ENCODE assay signal across 1 cellular context in the genomic region with DNA sequence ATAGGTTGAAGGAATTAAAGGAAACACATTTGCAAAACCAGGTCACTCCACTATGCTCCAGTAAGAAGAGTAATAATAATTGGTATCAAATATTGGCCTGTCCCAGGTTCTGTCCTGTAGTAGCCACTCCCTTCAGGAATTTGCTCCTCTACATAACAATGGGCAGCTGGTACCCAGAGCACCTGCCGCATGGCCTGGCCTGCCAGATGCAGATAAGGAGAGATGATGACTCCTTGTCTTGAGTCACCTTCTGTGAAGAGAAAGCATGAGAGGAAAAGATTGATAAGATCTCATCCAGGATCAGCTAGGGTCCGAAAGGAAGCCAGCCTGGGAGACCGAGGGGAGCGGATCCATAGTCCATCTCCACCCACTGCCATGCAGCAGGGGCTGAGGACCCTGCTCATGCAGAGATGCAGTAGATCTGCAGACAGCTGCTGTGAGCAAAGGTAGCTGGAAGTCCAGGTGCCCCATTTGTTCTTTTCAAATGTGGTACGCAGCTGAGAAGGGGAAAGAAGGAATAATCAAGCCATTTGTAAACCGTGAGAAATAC.
TF ChIP-seq lines count a peak whose summit lies in the region.

No MANE protein-coding gene starts in this region.

TF ChIP-seq in WTC11, 78 proteins besides CTCF, POLR2A, EP300 and RAD21 (continued from another document):
- TF ChIP-seq, protein P1, sequence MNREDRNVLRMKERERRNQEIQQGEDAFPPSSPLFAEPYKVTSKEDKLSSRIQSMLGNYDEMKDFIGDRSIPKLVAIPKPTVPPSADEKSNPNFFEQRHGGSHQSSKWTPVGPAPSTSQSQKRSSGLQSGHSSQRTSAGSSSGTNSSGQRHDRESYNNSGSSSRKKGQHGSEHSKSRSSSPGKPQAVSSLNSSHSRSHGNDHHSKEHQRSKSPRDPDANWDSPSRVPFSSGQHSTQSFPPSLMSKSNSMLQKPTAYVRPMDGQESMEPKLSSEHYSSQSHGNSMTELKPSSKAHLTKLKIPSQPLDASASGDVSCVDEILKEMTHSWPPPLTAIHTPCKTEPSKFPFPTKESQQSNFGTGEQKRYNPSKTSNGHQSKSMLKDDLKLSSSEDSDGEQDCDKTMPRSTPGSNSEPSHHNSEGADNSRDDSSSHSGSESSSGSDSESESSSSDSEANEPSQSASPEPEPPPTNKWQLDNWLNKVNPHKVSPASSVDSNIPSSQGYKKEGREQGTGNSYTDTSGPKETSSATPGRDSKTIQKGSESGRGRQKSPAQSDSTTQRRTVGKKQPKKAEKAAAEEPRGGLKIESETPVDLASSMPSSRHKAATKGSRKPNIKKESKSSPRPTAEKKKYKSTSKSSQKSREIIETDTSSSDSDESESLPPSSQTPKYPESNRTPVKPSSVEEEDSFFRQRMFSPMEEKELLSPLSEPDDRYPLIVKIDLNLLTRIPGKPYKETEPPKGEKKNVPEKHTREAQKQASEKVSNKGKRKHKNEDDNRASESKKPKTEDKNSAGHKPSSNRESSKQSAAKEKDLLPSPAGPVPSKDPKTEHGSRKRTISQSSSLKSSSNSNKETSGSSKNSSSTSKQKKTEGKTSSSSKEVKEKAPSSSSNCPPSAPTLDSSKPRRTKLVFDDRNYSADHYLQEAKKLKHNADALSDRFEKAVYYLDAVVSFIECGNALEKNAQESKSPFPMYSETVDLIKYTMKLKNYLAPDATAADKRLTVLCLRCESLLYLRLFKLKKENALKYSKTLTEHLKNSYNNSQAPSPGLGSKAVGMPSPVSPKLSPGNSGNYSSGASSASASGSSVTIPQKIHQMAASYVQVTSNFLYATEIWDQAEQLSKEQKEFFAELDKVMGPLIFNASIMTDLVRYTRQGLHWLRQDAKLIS (CRISPR knock-in tag; IDR thresholded peaks at IDR 0.05; ENCODE audit: borderline replicate concordance): no peak
- TF ChIP-seq FOXK1 (CRISPR knock-in tag; IDR thresholded peaks at IDR 0.05): no peak
- no peak for TF ChIP-seq EMX1 (CRISPR knock-in tag; IDR thresholded peaks at IDR 0.05)
- TF ChIP-seq, protein P2, sequence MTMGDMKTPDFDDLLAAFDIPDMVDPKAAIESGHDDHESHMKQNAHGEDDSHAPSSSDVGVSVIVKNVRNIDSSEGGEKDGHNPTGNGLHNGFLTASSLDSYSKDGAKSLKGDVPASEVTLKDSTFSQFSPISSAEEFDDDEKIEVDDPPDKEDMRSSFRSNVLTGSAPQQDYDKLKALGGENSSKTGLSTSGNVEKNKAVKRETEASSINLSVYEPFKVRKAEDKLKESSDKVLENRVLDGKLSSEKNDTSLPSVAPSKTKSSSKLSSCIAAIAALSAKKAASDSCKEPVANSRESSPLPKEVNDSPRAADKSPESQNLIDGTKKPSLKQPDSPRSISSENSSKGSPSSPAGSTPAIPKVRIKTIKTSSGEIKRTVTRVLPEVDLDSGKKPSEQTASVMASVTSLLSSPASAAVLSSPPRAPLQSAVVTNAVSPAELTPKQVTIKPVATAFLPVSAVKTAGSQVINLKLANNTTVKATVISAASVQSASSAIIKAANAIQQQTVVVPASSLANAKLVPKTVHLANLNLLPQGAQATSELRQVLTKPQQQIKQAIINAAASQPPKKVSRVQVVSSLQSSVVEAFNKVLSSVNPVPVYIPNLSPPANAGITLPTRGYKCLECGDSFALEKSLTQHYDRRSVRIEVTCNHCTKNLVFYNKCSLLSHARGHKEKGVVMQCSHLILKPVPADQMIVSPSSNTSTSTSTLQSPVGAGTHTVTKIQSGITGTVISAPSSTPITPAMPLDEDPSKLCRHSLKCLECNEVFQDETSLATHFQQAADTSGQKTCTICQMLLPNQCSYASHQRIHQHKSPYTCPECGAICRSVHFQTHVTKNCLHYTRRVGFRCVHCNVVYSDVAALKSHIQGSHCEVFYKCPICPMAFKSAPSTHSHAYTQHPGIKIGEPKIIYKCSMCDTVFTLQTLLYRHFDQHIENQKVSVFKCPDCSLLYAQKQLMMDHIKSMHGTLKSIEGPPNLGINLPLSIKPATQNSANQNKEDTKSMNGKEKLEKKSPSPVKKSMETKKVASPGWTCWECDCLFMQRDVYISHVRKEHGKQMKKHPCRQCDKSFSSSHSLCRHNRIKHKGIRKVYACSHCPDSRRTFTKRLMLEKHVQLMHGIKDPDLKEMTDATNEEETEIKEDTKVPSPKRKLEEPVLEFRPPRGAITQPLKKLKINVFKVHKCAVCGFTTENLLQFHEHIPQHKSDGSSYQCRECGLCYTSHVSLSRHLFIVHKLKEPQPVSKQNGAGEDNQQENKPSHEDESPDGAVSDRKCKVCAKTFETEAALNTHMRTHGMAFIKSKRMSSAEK (CRISPR knock-in tag; IDR thresholded peaks at IDR 0.05; ENCODE audit: borderline replicate concordance): no peak
- TF ChIP-seq FOXJ3 (CRISPR knock-in tag; IDR thresholded peaks at IDR 0.05; ENCODE audit: borderline replicate concordance): no peak
- no peak for TF ChIP-seq MLX (CRISPR knock-in tag; IDR thresholded peaks at IDR 0.05)
- no peak for TF ChIP-seq CREB1 (CRISPR knock-in tag; IDR thresholded peaks at IDR 0.05)
- TF ChIP-seq MXD4 (CRISPR knock-in tag; IDR thresholded peaks at IDR 0.05; ENCODE audit: borderline replicate concordance): no peak
- no peak for TF ChIP-seq HMGA2 (CRISPR knock-in tag; IDR thresholded peaks at IDR 0.05)
- no peak for TF ChIP-seq RORB (CRISPR knock-in tag; IDR thresholded peaks at IDR 0.05)
- TF ChIP-seq, protein P3, sequence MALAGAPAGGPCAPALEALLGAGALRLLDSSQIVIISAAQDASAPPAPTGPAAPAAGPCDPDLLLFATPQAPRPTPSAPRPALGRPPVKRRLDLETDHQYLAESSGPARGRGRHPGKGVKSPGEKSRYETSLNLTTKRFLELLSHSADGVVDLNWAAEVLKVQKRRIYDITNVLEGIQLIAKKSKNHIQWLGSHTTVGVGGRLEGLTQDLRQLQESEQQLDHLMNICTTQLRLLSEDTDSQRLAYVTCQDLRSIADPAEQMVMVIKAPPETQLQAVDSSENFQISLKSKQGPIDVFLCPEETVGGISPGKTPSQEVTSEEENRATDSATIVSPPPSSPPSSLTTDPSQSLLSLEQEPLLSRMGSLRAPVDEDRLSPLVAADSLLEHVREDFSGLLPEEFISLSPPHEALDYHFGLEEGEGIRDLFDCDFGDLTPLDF (CRISPR knock-in tag; IDR thresholded peaks at IDR 0.05): no peak
- TF ChIP-seq NFYB (CRISPR knock-in tag; conservative IDR thresholded peaks at IDR 0.05; ENCODE audit: low read depth): no peak
